In the genomic region with DNA sequence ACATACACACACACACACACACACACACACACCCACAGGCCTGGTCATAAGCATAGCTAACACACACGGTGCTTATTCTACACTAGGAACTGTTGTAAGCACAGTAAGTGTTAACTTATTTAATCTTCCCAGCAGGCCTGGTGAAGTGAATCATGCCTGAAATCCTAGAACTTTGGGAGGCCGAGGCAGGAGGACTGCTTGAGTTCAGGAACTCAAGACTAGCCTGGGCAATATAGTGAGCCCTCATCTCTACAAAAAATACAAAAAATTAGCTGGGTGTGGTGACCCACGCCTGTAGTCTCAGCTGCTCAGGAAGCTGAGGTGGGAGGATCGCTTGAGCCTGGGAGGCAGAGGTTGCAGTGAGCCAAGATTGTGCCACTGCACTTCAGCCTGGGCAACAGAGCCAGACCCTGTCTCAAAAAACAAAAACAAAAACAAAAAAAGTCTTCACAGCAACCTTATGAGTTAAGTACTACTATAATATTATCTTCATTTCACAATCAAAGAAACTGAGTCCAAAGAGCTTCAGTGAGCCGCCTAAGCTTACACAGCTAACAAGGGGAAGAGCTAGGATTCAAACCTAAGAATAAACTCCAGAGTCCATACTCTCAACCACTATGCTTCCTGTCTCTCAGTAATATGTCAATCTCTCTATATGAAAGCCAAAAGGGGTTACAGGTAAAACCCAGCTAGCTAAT, we compare ENCODE assay signal across 8 cellular contexts. TPM values are rescaled to one million over a fixed set of nuclear protein-coding genes. Genes with fewer than 3 reads are reported as not detected.
DNase-seq lines count a peak whose midpoint lies in the region; ATAC-seq and TF ChIP-seq lines count a peak whose summit lies in the region.

No MANE protein-coding gene starts in this region.

- H3K9me3 ChIP-seq in left lung: no peaks in the 10 kb centered on the region
- H3K9me3 ChIP-seq in suprapubic skin: no peaks in the 10 kb centered on the region

- TF ChIP-seq POLR2A in suprapubic skin (IDR thresholded peaks at IDR 0.05): no peak

- POLR2A ChIA-PET in activated CD4-positive, alpha-beta T cell treated with anti-CD3 and anti-CD28 coated beads, Interleukin-2, amount 10 ng/mL, durations not matched to agents 7 days and 5 days (lab: Charles Lee): no interaction called here

- TF ChIP-seq CTCF in left lung (IDR thresholded peaks at IDR 0.05): no peak
- TF ChIP-seq CTCF in suprapubic skin (IDR thresholded peaks at IDR 0.05): no peak

- peaks cover 24 to 69% of the 10 kb centered on the region in 2 donors for H3K4me1 ChIP-seq in left lung
- H3K4me1 ChIP-seq in suprapubic skin: peaks cover 71% of the 10 kb centered on the region

- WGBS in suprapubic skin: 35% methylated on average over 5 of the region's 5 CpGs

- CTCF ChIA-PET in activated CD4-positive, alpha-beta T cell treated with anti-CD3 and anti-CD28 coated beads, Interleukin-2, amount 10 ng/mL, durations not matched to agents 7 days and 5 days (lab: Charles Lee): interaction anchor here (1.1 kb wide), 1 partner anchor 18 kb away, joined by 4 read pairs; no protein-coding TSS in a partner anchor

- H3K27ac Mint-ChIP-seq in activated CD4-positive, alpha-beta T cell treated with anti-CD3 and anti-CD28 coated beads, Interleukin-2, amount 10 ng/mL, durations not matched to agents 7 days and 5 days: peak overlapping the region; percentile 86
- peak overlapping the region; percentile 37 for H3K27ac Mint-ChIP-seq in activated naive CD4-positive, alpha-beta T cell treated with anti-CD3 and anti-CD28 coated beads, Interleukin-2, amount 50 U/mL, for 24 hours

- intact Hi-C loops in left lung (cut with DNase I): no loop called here

- H3K4me3 Mint-ChIP-seq in activated CD4-positive, alpha-beta T cell treated with anti-CD3 and anti-CD28 coated beads, Interleukin-2, amount 10 ng/mL, durations not matched to agents 7 days and 5 days: peak overlapping the region; percentile 85
- peak overlapping the region; percentile 89 for H3K4me3 Mint-ChIP-seq in activated naive CD4-positive, alpha-beta T cell treated with anti-CD3 and anti-CD28 coated beads, Interleukin-2, amount 50 U/mL, for 24 hours

- H3K36me3 ChIP-seq in left lung: peaks cover 0 to 6% of the 10 kb centered on the region in 2 donors
- no peaks in the 10 kb centered on the region for H3K36me3 ChIP-seq in suprapubic skin

- H3K27me3 Mint-ChIP-seq in activated CD4-positive, alpha-beta T cell treated with anti-CD3 and anti-CD28 coated beads, Interleukin-2, amount 10 ng/mL, durations not matched to agents 7 days and 5 days: no peaks in the 10 kb centered on the region
- no peaks in the 10 kb centered on the region for H3K27me3 Mint-ChIP-seq in activated naive CD4-positive, alpha-beta T cell treated with anti-CD3 and anti-CD28 coated beads, Interleukin-2, amount 50 U/mL, for 24 hours

- H3K9me3 Mint-ChIP-seq in activated CD4-positive, alpha-beta T cell treated with anti-CD3 and anti-CD28 coated beads, Interleukin-2, amount 10 ng/mL, durations not matched to agents 7 days and 5 days: no peaks in the 10 kb centered on the region
- no peaks in the 10 kb centered on the region for H3K9me3 Mint-ChIP-seq in activated naive CD4-positive, alpha-beta T cell treated with anti-CD3 and anti-CD28 coated beads, Interleukin-2, amount 50 U/mL, for 24 hours

- peak; percentile 9 for DNase-seq in activated CD4-positive, alpha-beta T cell treated with anti-CD3 and anti-CD28 coated beads, Interleukin-2, amount 10 ng/mL, durations not matched to agents 7 days and 5 days
- no peak for DNase-seq in activated CD4-positive, alpha-beta T cell treated with anti-CD3 and anti-CD28 coated beads, Interleukin-2, amount 50 U/mL, for 1 hour
- peak in 1 of 2 donors; percentile 43 for DNase-seq in left lung
- DNase-seq in suprapubic skin (ENCODE audit: low spot score in 2 of 2): no peak
- no peak for DNase-seq in LoVo (ENCODE audit: low spot score)

- H3K36me3 Mint-ChIP-seq in activated CD4-positive, alpha-beta T cell treated with anti-CD3 and anti-CD28 coated beads, Interleukin-2, amount 10 ng/mL, durations not matched to agents 7 days and 5 days (ENCODE audit: low read depth): no peaks in the 10 kb centered on the region
- H3K36me3 Mint-ChIP-seq in activated naive CD4-positive, alpha-beta T cell treated with anti-CD3 and anti-CD28 coated beads, Interleukin-2, amount 50 U/mL, for 24 hours: no peaks in the 10 kb centered on the region

- peak overlapping the region; percentile 86 to 95 for H3K27ac ChIP-seq in left lung
- peak overlapping the region; percentile 91 for H3K27ac ChIP-seq in suprapubic skin

- peaks cover 46% of the 10 kb centered on the region for H3K4me1 Mint-ChIP-seq in activated CD4-positive, alpha-beta T cell treated with anti-CD3 and anti-CD28 coated beads, Interleukin-2, amount 10 ng/mL, durations not matched to agents 7 days and 5 days
- H3K4me1 Mint-ChIP-seq in activated naive CD4-positive, alpha-beta T cell treated with anti-CD3 and anti-CD28 coated beads, Interleukin-2, amount 50 U/mL, for 24 hours: peaks cover 45% of the 10 kb centered on the region

- no peaks in the 10 kb centered on the region for H3K27me3 ChIP-seq in left lung
- H3K27me3 ChIP-seq in suprapubic skin: no peaks in the 10 kb centered on the region

- H3K4me3 ChIP-seq in left lung (peak overlapping the region; percentile 82 to 88), suprapubic skin (peak overlapping the region; percentile 84)

- ATAC-seq in left lung (peak; percentile 5), GM19351 (IDR thresholded peaks at IDR 0.05; ENCODE audit: unreplicated experiment) (no peak), HG03460 (IDR thresholded peaks at IDR 0.05; ENCODE audit: unreplicated experiment) (no peak)

- no peak for TF ChIP-seq EP300 in suprapubic skin (IDR thresholded peaks at IDR 0.05)

RNA-seq across cellular contexts. Expression of gene MEGF9, which starts 2.3 kb away (rescaled TPM):
- 10 to 100 TPM in 1 of 2 experiments, 1 to 10 TPM in 1; 9.4 to 10.5 TPM for total RNA-seq in activated CD4-positive, alpha-beta T cell treated with anti-CD3 and anti-CD28 coated beads, Interleukin-2, amount 10 ng/mL, durations not matched to agents 7 days and 5 days
- total RNA-seq in left lung (100 to 1,000 TPM in 1 of 2 donors, 10 to 100 TPM in 1; 75.1 to 103 TPM), suprapubic skin (10 to 100 TPM; 33.6 to 58.1 (median 46.0) TPM)
